In genomic region chr15:66504563-66505429, GRCh38 we compare ENCODE assay signal across 8 cellular contexts. TPM values are rescaled to one million over a fixed set of nuclear protein-coding genes. Genes with fewer than 3 reads are reported as not detected.
DNase-seq lines count a peak whose midpoint lies in the region; ATAC-seq and TF ChIP-seq lines count a peak whose summit lies in the region.

Gene RPL4, minus strand, starts transcription at chr15:66504855. Its CDS starts 65 bp downstream, at chr15:66504790.
Gene ZWILCH, plus strand, starts transcription at chr15:66505326. Its CDS starts 13 bp downstream, at chr15:66505339.

- peak in 2 of 4 donors; percentile 93 to 96 for TF ChIP-seq POLR2A in stomach (IDR thresholded peaks at IDR 0.05)

- H3K9ac ChIP-seq in neural cell (ENCODE audit: low read length), result peak within 1 kb of the TSS; percentile 84

- DNase-seq in DMS79 (lab: John Stamatoyannopoulos, UW) (peak; percentile 16), SHP77 (lab: John Stamatoyannopoulos, UW) (peak; percentile 75 to 82), fibroblast of the conjunctiva (ENCODE audit: low read depth) (peak; percentile 78), stomach (peak; percentile 82)
- DNase-seq in Jurkat, Clone E6-1 (ENCODE audit: low read depth, low spot score), result peak; percentile 84
- DNase-seq in activated effector memory CD4-positive, alpha-beta T cell treated with anti-CD3 and anti-CD28 coated beads, Interleukin-2, amount 50 U/mL, for 16 hours, result peak; percentile 94

- no peaks in the 10 kb centered on the region for H3F3A ChIP-seq in neural cell (ENCODE audit: insufficient read depth, low read length, poor library complexity, severe bottlenecking)

- H3K27me3 ChIP-seq in neural cell (ENCODE audit: insufficient read depth, low read depth, low read length) (no peaks in the 10 kb centered on the region), stomach (no peaks in the 10 kb centered on the region)

- H3K36me3 ChIP-seq in neural cell (ENCODE audit: insufficient read depth, low read length) (peaks cover 6% of the 10 kb centered on the region), stomach (peaks cover 32 to 36% (median 35%) of the 10 kb centered on the region in 4 donors)

- TF ChIP-seq CTCF in neural cell (IDR thresholded peaks at IDR 0.05; ENCODE audit: poor library complexity, severe bottlenecking), result no peak
- TF ChIP-seq CTCF in stomach (IDR thresholded peaks at IDR 0.05), result peak in 3 of 7 experiments; percentile 9 to 30 (median 18)

- TF ChIP-seq EP300 in neural cell (conservative IDR thresholded peaks at IDR 0.05; ENCODE audit: poor library complexity, severe bottlenecking) (peak; percentile 5), stomach (IDR thresholded peaks at IDR 0.05) (no peak)

- WGBS in stomach, 5 donors, result 0 to 1% (median 0%) methylated on average over 44 to 46 of the region's 46 CpGs

- H3K4me1 ChIP-seq in stomach, result peaks cover 18 to 49% (median 38%) of the 10 kb centered on the region in 4 donors

- peak; percentile 48 for TF ChIP-seq RAD21 in neural cell (conservative IDR thresholded peaks at IDR 0.05)

- peak within 1 kb of the TSS; percentile 83 for H3K27ac ChIP-seq in neural cell (ENCODE audit: low read length)
- peak within 1 kb of the TSS; percentile 82 to 96 (median 94) for H3K27ac ChIP-seq in stomach

- ATAC-seq in GM21576 (IDR thresholded peaks at IDR 0.05; ENCODE audit: unreplicated experiment), result peak; percentile 78

- H4K20me1 ChIP-seq in neural cell (ENCODE audit: insufficient read depth), result no peaks in the 10 kb centered on the region

- peaks cover 42% of the 10 kb centered on the region for H3K79me2 ChIP-seq in neural cell (replicated peaks; ENCODE audit: insufficient read depth, low read length)

- H3K4me2 ChIP-seq in neural cell (ENCODE audit: low read length), result peak within 1 kb of the TSS; percentile 99

- peak within 1 kb of the TSS; percentile 96 for H2AFZ ChIP-seq in neural cell (ENCODE audit: low read depth, low read length)

- intact Hi-C loops in stomach (cut with DNase I; ENCODE audit: low total_unique reads), result no loop called here

- no peaks in the 10 kb centered on the region for H3K9me2 ChIP-seq in neural cell (ENCODE audit: insufficient read depth, low read length)

- H3K4me3 ChIP-seq in Jurkat, Clone E6-1 (ENCODE audit: low read length), result peak within 1 kb of the TSS; percentile 71
- H3K4me3 ChIP-seq in neural cell (ENCODE audit: low read length) (peak within 1 kb of the TSS; percentile 83), stomach (peak within 1 kb of the TSS; percentile 63 to 96 (median 75))

- H3K9me3 ChIP-seq in neural cell (ENCODE audit: low read length) (no peaks in the 10 kb centered on the region), stomach (no peaks in the 10 kb centered on the region)

TF ChIP-seq in neural cell, 6 proteins besides CTCF, POLR2A, EP300 and RAD21:
- TF ChIP-seq POLR2AphosphoS5 (IDR thresholded peaks at IDR 0.05) (peak; percentile 99), EZH2 (IDR thresholded peaks at IDR 0.05; ENCODE audit: borderline replicate concordance, insufficient read depth, low read length, poor library complexity, severe bottlenecking) (no peak), MXI1 (conservative IDR thresholded peaks at IDR 0.05; ENCODE audit: poor library complexity, severe bottlenecking) (peak; percentile 99), TAF1 (IDR thresholded peaks at IDR 0.05; ENCODE audit: low read depth) (peak; percentile 88), SMC3 (conservative IDR thresholded peaks at IDR 0.05; ENCODE audit: poor library complexity) (peak; percentile 50), REST (IDR thresholded peaks at IDR 0.05; ENCODE audit: borderline replicate concordance) (peak; percentile 73)

RNA-seq across cellular contexts. Expression of gene RPL4, which starts in this region (rescaled TPM):
- 5,228 TPM for polyA plus RNA-seq in Jurkat, Clone E6-1 (2012; ENCODE audit: insufficient read depth, insufficient read length)
- polyA plus RNA-seq in neural cell (3,693 and 3,727 TPM in 2 replicates), stomach (1,000 to 10,000 TPM; 2,383 to 4,395 (median 2,638) TPM)
- 3,067 and 3,144 TPM in 2 replicates for polyA minus RNA-seq in neural cell
- 1,000 to 10,000 TPM in 4 of 5 donors, 100 to 1,000 TPM in 1; 994 to 3,031 (median 2,276) TPM for total RNA-seq in stomach

RNA-seq across cellular contexts. Expression of gene ZWILCH, which starts in this region (rescaled TPM):
- polyA plus RNA-seq in Jurkat, Clone E6-1 (2012; ENCODE audit: insufficient read depth, insufficient read length), result 38.5 TPM
- polyA plus RNA-seq in neural cell, result 48.8 and 63.1 TPM in 2 replicates
- 46.0 and 52.2 TPM in 2 replicates for polyA minus RNA-seq in neural cell
- 10 to 100 TPM in 2 of 5 donors, 1 to 10 TPM in 2, under 1 TPM in 1; 0.89 to 46.7 (median 9.9) TPM for total RNA-seq in stomach
- polyA plus RNA-seq in stomach, result 1 to 10 TPM; 3.5 to 5.6 (median 4.2) TPM

Comparison
In these comparisons a context has a peak if more than half of its experiments do, and no peak if none do; other contexts are left out.
1. Peak in every context shown above with its lines: DNase-seq, ATAC-seq, H3K4me3 ChIP-seq and H3K27ac ChIP-seq.
2. DNase-seq: peak in every context shown above with its lines; median percentile 94 in activated effector memory CD4-positive, alpha-beta T cell treated with anti-CD3 and anti-CD28 coated beads, Interleukin-2, amount 50 U/mL, for 16 hours; 84 in Jurkat, Clone E6-1; 82 in stomach; 78 in SHP77; 78 in fibroblast of the conjunctiva; 16 in DMS79.